In genomic region chr19:58310685-58311084, GRCh38 we compare ENCODE assay signal across 8 cellular contexts. TPM values are rescaled to one million over a fixed set of nuclear protein-coding genes. Genes with fewer than 3 reads are reported as not detected.
DNase-seq lines count a peak whose midpoint lies in the region; ATAC-seq and TF ChIP-seq lines count a peak whose summit lies in the region.
"Not testable (repeated sequence)": the region's sequence is repeated elsewhere in the genome, so short reads cannot be mapped to it uniquely, and the experiment has no call there.

No MANE protein-coding gene starts in this region.

- not testable (repeated sequence) for TF ChIP-seq EP300 in esophagus muscularis mucosa (IDR thresholded peaks at IDR 0.05)

- peaks cover 10% of the 10 kb centered on the region for H3K9me3 Mint-ChIP-seq in HFFc6
- not testable (repeated sequence) for H3K9me3 Mint-ChIP-seq in nephron

- H3K27ac ChIP-seq in VCaP; esophagus muscularis mucosa (replicated peaks in 1 of 4); right cardiac atrium (ENCODE audit: low read length): not testable (repeated sequence)

- H3K4me3 Mint-ChIP-seq in HFFc6, nephron: not testable (repeated sequence)

- intact Hi-C loops in esophagus muscularis mucosa (cut with DNase I); right cardiac atrium (cut with DNase I): not testable (repeated sequence)

- H3K27ac Mint-ChIP-seq in HFFc6, nephron: not testable (repeated sequence)

- ATAC-seq in right cardiac atrium = not testable (repeated sequence)

- not testable (repeated sequence) for H3K4me1 Mint-ChIP-seq in HFFc6 (ENCODE audit: low read depth)
- peaks cover 13% of the 10 kb centered on the region for H3K4me1 Mint-ChIP-seq in nephron

- TF ChIP-seq CTCF in AG09309 (IDR thresholded peaks at IDR 0.05; ENCODE audit: control insufficient read depth, insufficient read depth, low read depth, low read length, missing control alignments) (peak; percentile 26), HFFc6 (IDR thresholded peaks at IDR 0.05) (peak; percentile 64), VCaP (conservative IDR thresholded peaks at IDR 0.05) (peak; percentile 87), esophagus muscularis mucosa (IDR thresholded peaks at IDR 0.05) (peak; percentile 38 to 60 (median 58)), nephron (IDR thresholded peaks at IDR 0.05; ENCODE audit: unreplicated experiment in 3 of 3) (peak; percentile 28 to 43 (median 36))
- not testable (repeated sequence) for TF ChIP-seq CTCF in astrocyte of the spinal cord (IDR thresholded peaks at IDR 0.05; ENCODE audit: low read depth, low read length)

- in situ Hi-C loops in astrocyte of the spinal cord (cut with HindIII; ENCODE audit: low sequenced_read_pairs) = not testable (repeated sequence)

- not testable (repeated sequence) for H3K9me3 ChIP-seq in esophagus muscularis mucosa; right cardiac atrium (ENCODE audit: control insufficient read depth, low read length)

- not testable (repeated sequence) for TF ChIP-seq POLR2A in esophagus muscularis mucosa (IDR thresholded peaks at IDR 0.05; ENCODE audit: low read depth)

- peaks cover 35 to 86% (median 71%) of the 10 kb centered on the region in 4 donors for H3K36me3 ChIP-seq in esophagus muscularis mucosa

- WGBS in esophagus muscularis mucosa = 51% methylated on average over 13 of the region's 13 CpGs
- 45% methylated on average over 13 of the region's 13 CpGs for WGBS in right cardiac atrium

- H3K4me3 ChIP-seq in AG09309 (ENCODE audit: control insufficient read depth, low read depth, low read length); astrocyte of the spinal cord (ENCODE audit: low read depth, low read length); esophagus muscularis mucosa; right cardiac atrium (ENCODE audit: low read length): not testable (repeated sequence)

- H3K27me3 Mint-ChIP-seq in HFFc6 (ENCODE audit: insufficient read depth); nephron (ENCODE audit: low read depth): not testable (repeated sequence)

- not testable (repeated sequence) for DNase-seq in AG09309 (ENCODE audit: low read depth); HFFc6; esophagus muscularis mucosa (ENCODE audit: extremely low spot score)
- peak; percentile 18 for DNase-seq in astrocyte of the spinal cord (ENCODE audit: low read depth, low spot score)
- peak; percentile 38 to 80 (median 69) for DNase-seq in right cardiac atrium
- DNase-seq in stimulated activated CD8-positive, alpha-beta memory T cell treated with anti-CD3 and anti-CD28 coated beads, Interleukin-4, amount 100 ng/mL, for 48 hours = peak; percentile 42

- H3K36me3 Mint-ChIP-seq in HFFc6 (ENCODE audit: low read depth) (peaks cover 82% of the 10 kb centered on the region), nephron (ENCODE audit: low read depth) (peaks cover 95% of the 10 kb centered on the region)

- H3K27me3 ChIP-seq in esophagus muscularis mucosa; right cardiac atrium (ENCODE audit: control insufficient read depth, insufficient read depth): not testable (repeated sequence)

- peaks cover 8 to 27% (median 15%) of the 10 kb centered on the region in 4 donors for H3K4me1 ChIP-seq in esophagus muscularis mucosa
- H3K4me1 ChIP-seq in right cardiac atrium (ENCODE audit: control insufficient read depth, insufficient read depth, low read length) = not testable (repeated sequence)

RNA-seq across cellular contexts. Expression of gene ERVK3-1, which starts 5.5 kb away (rescaled TPM):
- 10 to 100 TPM; 24.0 to 31.2 (median 28.2) TPM for total RNA-seq in HFFc6 (2021; fragmentation: NEBNext Ultra II Directional; extraction: Animal tissue kit (Norgen Biotek cat#: 25700))
- total RNA-seq in esophagus muscularis mucosa (10 to 100 TPM; 32.9 to 53.0 (median 38.0) TPM), right cardiac atrium (10 to 100 TPM; 19.9 to 24.1 (median 21.1) TPM)
- polyA plus RNA-seq in right cardiac atrium = 27.7 TPM

RNA-seq across cellular contexts. Expression of gene ZSCAN22, which starts 16.1 kb away (rescaled TPM):
- 1 to 10 TPM; 2.5 to 3.0 (median 2.8) TPM for total RNA-seq in HFFc6 (2021; fragmentation: NEBNext Ultra II Directional; extraction: Animal tissue kit (Norgen Biotek cat#: 25700))
- 1 to 10 TPM; 2.9 to 4.9 (median 3.6) TPM for total RNA-seq in esophagus muscularis mucosa
- total RNA-seq in right cardiac atrium = 1 to 10 TPM; 1.4 to 2.1 (median 1.9) TPM
- polyA plus RNA-seq in right cardiac atrium = 0.79 TPM

RNA-seq across cellular contexts. Expression of gene ZNF8, which starts 31.9 kb away (rescaled TPM):
- total RNA-seq in HFFc6 (2021; fragmentation: NEBNext Ultra II Directional; extraction: Animal tissue kit (Norgen Biotek cat#: 25700)) = 1 to 10 TPM; 3.4 to 4.5 (median 4.1) TPM
- total RNA-seq in esophagus muscularis mucosa = 10 to 100 TPM in 2 of 4 donors, 1 to 10 TPM in 2; 8.1 to 12.3 (median 10.3) TPM
- 1 to 10 TPM; 5.3 to 6.7 (median 6.0) TPM for total RNA-seq in right cardiac atrium
- polyA plus RNA-seq in right cardiac atrium = 3.1 TPM

RNA-seq across cellular contexts. Expression of gene A1BG, which starts 42.6 kb away (rescaled TPM):
- 10 to 100 TPM; 21.2 to 36.9 (median 25.4) TPM for total RNA-seq in HFFc6 (2021; fragmentation: NEBNext Ultra II Directional; extraction: Animal tissue kit (Norgen Biotek cat#: 25700))
- 10 to 100 TPM in 2 of 4 donors, 1 to 10 TPM in 1, under 1 TPM in 1; 0.83 to 12.1 (median 9.5) TPM for total RNA-seq in esophagus muscularis mucosa
- 10 to 100 TPM; 21.0 to 36.0 (median 28.6) TPM for total RNA-seq in right cardiac atrium
- polyA plus RNA-seq in right cardiac atrium = 32.6 TPM

RNA-seq across cellular contexts. Expression of gene ZNF497, which starts 51.9 kb away (rescaled TPM):
- under 1 TPM; 0.16 to 0.35 (median 0.27) TPM for total RNA-seq in HFFc6 (2021; fragmentation: NEBNext Ultra II Directional; extraction: Animal tissue kit (Norgen Biotek cat#: 25700))
- total RNA-seq in esophagus muscularis mucosa (1 to 10 TPM in 1 of 4 donors, under 1 TPM in 3; 0.42 to 1.1 (median 0.92) TPM), right cardiac atrium (1 to 10 TPM in 1 of 4 donors, under 1 TPM in 3; 0.33 to 1.1 (median 0.47) TPM)
- 0.27 TPM for polyA plus RNA-seq in right cardiac atrium
